ENCODE assay signal across 7 cellular contexts in the genomic region with DNA sequence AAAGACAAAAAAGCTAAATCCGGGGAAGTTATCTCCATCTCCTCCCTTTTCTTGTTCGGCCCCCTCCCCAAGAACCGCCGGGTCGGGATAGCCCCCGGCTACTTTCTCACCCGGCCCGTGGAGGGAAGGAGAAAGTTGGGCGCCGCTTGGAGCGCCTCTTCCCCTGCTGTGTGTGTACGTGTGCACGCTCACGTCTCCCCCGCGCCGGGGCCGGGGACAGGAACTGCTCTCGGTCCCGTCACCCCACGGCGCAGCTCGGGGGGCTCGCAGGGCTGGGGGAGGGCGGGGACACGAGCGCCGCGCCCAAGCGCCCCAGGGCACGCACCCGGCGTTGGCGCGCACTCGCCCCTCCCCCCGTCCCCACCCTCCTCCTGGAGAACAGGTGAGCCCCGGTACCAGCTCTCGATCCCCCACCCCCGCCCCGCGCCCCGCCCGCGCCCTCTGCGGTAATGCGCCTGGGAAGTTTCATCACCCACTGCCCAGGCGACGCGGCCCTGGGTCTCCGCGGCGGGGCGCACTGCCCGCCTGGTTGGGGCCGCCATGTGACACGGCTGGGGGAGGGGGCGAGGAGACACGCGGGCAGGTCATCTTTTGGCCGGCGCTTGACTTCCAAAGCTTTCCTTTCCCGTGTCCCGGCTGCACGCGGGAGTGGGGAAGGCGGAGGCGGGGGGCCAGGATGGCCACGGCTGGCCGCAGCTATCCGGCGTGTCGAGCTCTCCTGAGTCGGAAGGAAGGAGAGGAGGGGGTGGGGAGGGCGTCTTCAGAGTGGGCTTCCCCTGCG. TPM values are rescaled to one million over a fixed set of nuclear protein-coding genes. Genes with fewer than 3 reads are reported as not detected.
DNase-seq lines count a peak whose midpoint lies in the region; ATAC-seq and TF ChIP-seq lines count a peak whose summit lies in the region.

No MANE protein-coding gene starts in this region.

- intact Hi-C loops in esophagus muscularis mucosa (cut with DNase I): loop anchor here (5.0 kb wide), 2 partner anchors 143 to 243 kb away; no protein-coding TSS in a partner anchor
- intact Hi-C loops in sigmoid colon (cut with DNase I): loop anchor here (5.0 to 10.0 kb wide), 3 partner anchors 168 to 272 kb away; partner anchors contain the start of gene CREBRF

- H3K27me3 ChIP-seq in esophagus muscularis mucosa (peaks cover 4 to 47% (median 10%) of the 10 kb centered on the region in 4 donors), sigmoid colon (peaks cover 6 to 44% (median 18%) of the 10 kb centered on the region in 3 donors)

- H3K9me3 ChIP-seq in SK-N-MC (ENCODE audit: low read depth, low read length) (no peaks in the 10 kb centered on the region), esophagus muscularis mucosa (no peaks in the 10 kb centered on the region), sigmoid colon (no peaks in the 10 kb centered on the region)

- H3K36me3 ChIP-seq in SK-N-MC (ENCODE audit: insufficient read depth, low read length): peaks cover 14% of the 10 kb centered on the region; the same call in 1 of the 2 replicates
- no peaks in the 10 kb centered on the region for H3K36me3 ChIP-seq in esophagus muscularis mucosa
- H3K36me3 ChIP-seq in sigmoid colon: no peaks in the 10 kb centered on the region

- peak; percentile 45 for ATAC-seq in GM18505 (IDR thresholded peaks at IDR 0.05; ENCODE audit: unreplicated experiment)
- peak; percentile 32 for ATAC-seq in HG02973 (IDR thresholded peaks at IDR 0.05; ENCODE audit: unreplicated experiment)

- WGBS in esophagus muscularis mucosa: 0% methylated on average over 10 of the region's 76 CpGs
- 2 to 3% methylated on average over 76 of the region's 76 CpGs for WGBS in sigmoid colon, 2 donors

- H3K4me3 ChIP-seq in SK-N-MC: peak overlapping the region; percentile 76
- H3K4me3 ChIP-seq in esophagus muscularis mucosa: peak overlapping the region; percentile 45 to 64 (median 57)
- H3K4me3 ChIP-seq in sigmoid colon: peak overlapping the region; percentile 15 to 56 (median 50)

- DNase-seq in SK-N-MC (ENCODE audit: low read depth, low spot score): no peak
- DNase-seq in esophagus muscularis mucosa (ENCODE audit: extremely low spot score): no peak
- DNase-seq in sigmoid colon: no peak
- DNase-seq in NCI-H1436 treated with DMSO at 0.1 percent for 48 hours (lab: John Stamatoyannopoulos, UW): no peak
- no peak for DNase-seq in NK-92 (lab: John Stamatoyannopoulos, UW; ENCODE audit: unreplicated experiment)

- no peak for TF ChIP-seq CTCF in esophagus muscularis mucosa (IDR thresholded peaks at IDR 0.05)
- no peak for TF ChIP-seq CTCF in sigmoid colon (IDR thresholded peaks at IDR 0.05)

- TF ChIP-seq POLR2A in GM18505 (IDR thresholded peaks at IDR 0.05; ENCODE audit: borderline replicate concordance, extremely low read depth, insufficient read depth, insufficient read length) (peak; percentile 57), esophagus muscularis mucosa (IDR thresholded peaks at IDR 0.05; ENCODE audit: low read depth) (no peak), sigmoid colon (IDR thresholded peaks at IDR 0.05) (no peak)

- peaks cover 32 to 63% (median 54%) of the 10 kb centered on the region in 4 donors for H3K4me1 ChIP-seq in esophagus muscularis mucosa
- H3K4me1 ChIP-seq in sigmoid colon: peaks cover 0 to 51% (median 40%) of the 10 kb centered on the region in 4 donors

- H3K27ac ChIP-seq in SK-N-MC (no peak overlapping the region), esophagus muscularis mucosa (replicated peaks in 1 of 4) (peak overlapping the region; percentile 57 to 83 (median 62)), sigmoid colon (peak overlapping the region; percentile 43 to 84 (median 57))

- H3K9ac ChIP-seq in SK-N-MC (ENCODE audit: insufficient read length): no peak overlapping the region

- TF ChIP-seq EP300 in esophagus muscularis mucosa (IDR thresholded peaks at IDR 0.05) (no peak), sigmoid colon (IDR thresholded peaks at IDR 0.05) (no peak)

RNA-seq across cellular contexts. Expression of gene STC2, which starts 1.3 kb away (rescaled TPM):
- 100 to 1,000 TPM in 1 of 4 donors, 10 to 100 TPM in 3; 72.4 to 130 (median 78.1) TPM for total RNA-seq in esophagus muscularis mucosa
- total RNA-seq in sigmoid colon: 10 to 100 TPM in 3 of 4 donors, 1 to 10 TPM in 1; 9.9 to 40.7 (median 20.9) TPM
- polyA plus RNA-seq in sigmoid colon: 1 to 10 TPM in 1 of 3 donors, not detected in 2; 3.3 TPM
